8 cellular contexts compared by ENCODE assay signal in the genomic region with DNA sequence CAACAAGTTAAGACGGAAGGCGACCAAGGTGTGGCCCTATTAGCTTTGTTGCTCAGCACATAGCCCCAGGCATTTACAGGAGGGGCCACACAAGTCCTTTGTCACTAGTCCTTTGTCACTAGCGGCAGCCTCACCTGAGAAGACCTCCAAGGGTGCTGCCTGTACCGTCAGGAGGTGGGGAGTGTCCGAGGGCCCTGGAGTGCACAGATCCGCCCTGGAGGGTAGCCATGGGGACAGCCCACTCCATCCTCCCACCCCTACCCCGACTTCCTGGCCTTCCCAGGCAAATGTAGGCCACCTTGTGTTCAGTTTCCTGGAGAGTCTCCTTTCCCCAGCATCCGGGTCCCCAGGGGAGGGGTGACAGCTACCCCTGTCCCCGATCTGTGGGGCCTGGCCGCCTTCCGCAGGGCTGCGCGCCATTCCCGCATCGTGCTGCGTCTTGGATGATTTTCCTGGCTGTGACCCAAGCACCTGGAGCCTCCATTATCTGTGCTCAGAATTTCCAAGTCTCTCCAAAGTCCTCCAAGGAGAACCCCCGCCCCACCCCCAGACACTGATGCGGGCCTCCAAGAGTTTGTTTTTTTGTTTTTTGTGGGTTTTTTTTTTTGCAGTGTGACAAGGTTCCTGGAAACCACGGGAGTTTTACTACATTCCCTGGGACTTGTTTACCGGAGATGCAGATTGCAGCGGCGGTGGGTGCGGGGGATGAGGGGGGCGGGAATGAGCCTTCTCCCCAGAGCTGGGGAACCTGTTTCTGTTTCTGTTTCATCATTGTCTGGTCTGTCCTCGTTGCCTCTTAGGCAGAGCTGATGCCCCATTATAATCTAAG. TPM values are rescaled to one million over a fixed set of nuclear protein-coding genes. Genes with fewer than 3 reads are reported as not detected.
DNase-seq lines count a peak whose midpoint lies in the region; ATAC-seq and TF ChIP-seq lines count a peak whose summit lies in the region.

No MANE protein-coding gene starts in this region.

- TSS peak; percentile 30 for BruUV-seq in PC-9 (replicated peaks; lab: Mats Ljungman, UMichigan)

- H2AFZ ChIP-seq in PC-9 = peak overlapping the region; percentile 70
- no peak overlapping the region for H2AFZ ChIP-seq in SK-N-SH (ENCODE audit: low read depth)

- ATAC-seq in left ventricle myocardium superior (peak; percentile 63), HG03280 (IDR thresholded peaks at IDR 0.05; ENCODE audit: unreplicated experiment) (no peak)

- no peaks in the 10 kb centered on the region for H3K36me3 ChIP-seq in HUES48 (ENCODE audit: control insufficient read depth, insufficient read depth, low read length)
- no peaks in the 10 kb centered on the region for H3K36me3 ChIP-seq in PC-9 (ENCODE audit: low read depth)
- H3K36me3 ChIP-seq in SK-N-SH (replicated peaks in 1 of 2; ENCODE audit: control insufficient read depth in 1 of 2, insufficient read depth in 2 of 2, low read length in 1 of 2) = no peaks in the 10 kb centered on the region

- intact Hi-C loops in PC-9 (cut with micrococcal nuclease; ENCODE audit: unreplicated experiment) (loop anchor here (1.0 kb wide), 1 partner anchor 21 kb away; no protein-coding TSS in a partner anchor), left ventricle myocardium superior (cut with micrococcal nuclease) (no loop called here)

- WGBS in SK-N-SH (ENCODE audit: low lambda C conversion rate) = 77% methylated on average over 22 of the region's 25 CpGs

- H3K9me3 ChIP-seq in HUES48 (ENCODE audit: control insufficient read depth, insufficient read depth, low read length) = no peaks in the 10 kb centered on the region
- no peaks in the 10 kb centered on the region for H3K9me3 ChIP-seq in PC-9 (ENCODE audit: insufficient read depth, low read depth)
- H3K9me3 ChIP-seq in SK-N-SH = no peaks in the 10 kb centered on the region

- peak overlapping the region; percentile 84 for H3K27ac ChIP-seq in HUES48 (ENCODE audit: low read depth, low read length)
- H3K27ac ChIP-seq in PC-9 = peak overlapping the region; percentile 80
- H3K27ac ChIP-seq in skin epidermis = peak overlapping the region; percentile 16 to 91 (median 76)
- no peak overlapping the region for H3K27ac ChIP-seq in SK-N-SH (ENCODE audit: low read depth in 2 of 2, low read length in 1 of 2)

- no peak for TF ChIP-seq EP300 in SK-N-SH (IDR thresholded peaks at IDR 0.05; ENCODE audit: borderline replicate concordance in 1 of 2, low read depth in 1 of 2, low read length in 1 of 2)

- POLR2A ChIA-PET in PC-9 (lab: Charles Lee; ENCODE audit: unreplicated experiment) (interaction anchor here (0.5 to 1.0 kb wide), 7 partner anchors 20 to 55 kb away, joined by 3 to 8 read pairs (median 6); no protein-coding TSS in a partner anchor), SK-N-SH (lab: Yijun Ruan, JAX) (no interaction called here)

- no peak for TF ChIP-seq RAD21 in SK-N-SH (IDR thresholded peaks at IDR 0.05; ENCODE audit: low read length)

- H3K4me1 ChIP-seq in HUES48 (ENCODE audit: control insufficient read depth, insufficient read depth, low read length) (peaks cover 16% of the 10 kb centered on the region), PC-9 (replicated peaks; ENCODE audit: insufficient read depth) (peaks cover 57% of the 10 kb centered on the region), SK-N-SH (ENCODE audit: control insufficient read depth in 1 of 2, insufficient read depth in 2 of 2, low read depth in 1 of 2, low read length in 1 of 2) (no peaks in the 10 kb centered on the region)

- DNase-seq in PC-9 (peak; percentile 83 to 94), left ventricle myocardium superior (peak; percentile 62), NCI-H524 treated with DMSO at 0.1 percent for 48 hours (lab: John Stamatoyannopoulos, UW) (no peak), SK-N-SH (no peak), HCEC 1CT (no peak)

- H3K9ac ChIP-seq in HUES48 (ENCODE audit: low read depth, low read length) (peak overlapping the region; percentile 57; the same call in 1 of the 2 replicates), SK-N-SH (no peak overlapping the region)

- TF ChIP-seq CTCF in PC-9 (conservative IDR thresholded peaks at IDR 0.05) (no peak), SK-N-SH (IDR thresholded peaks at IDR 0.05) (no peak)

- CTCF ChIA-PET in PC-9 (lab: Charles Lee) = interaction anchor here (0.7 kb wide), 1 partner anchor 51 kb away, joined by 3 read pairs; no protein-coding TSS in a partner anchor
- CTCF ChIA-PET in SK-N-SH (lab: Yijun Ruan, JAX) = interaction anchor here (1.0 to 2.7 kb wide), 4 partner anchors 48 to 104 kb away, joined by 3 to 15 read pairs (median 4); no protein-coding TSS in a partner anchor

- H3F3A ChIP-seq in PC-9 (ENCODE audit: insufficient read depth, low read depth) = peaks cover 40% of the 10 kb centered on the region
- H3F3A ChIP-seq in SK-N-SH (replicated peaks; ENCODE audit: insufficient read depth) = no peaks in the 10 kb centered on the region

- H3K79me2 ChIP-seq in PC-9 (ENCODE audit: low read depth) = no peaks in the 10 kb centered on the region
- H3K79me2 ChIP-seq in SK-N-SH (ENCODE audit: insufficient read depth) = no peaks in the 10 kb centered on the region

- no peaks in the 10 kb centered on the region for H4K20me1 ChIP-seq in PC-9 (ENCODE audit: insufficient read depth)
- no peaks in the 10 kb centered on the region for H4K20me1 ChIP-seq in SK-N-SH (ENCODE audit: insufficient read depth)

- H3K4me2 ChIP-seq in PC-9 = peak overlapping the region; percentile 98
- no peak overlapping the region for H3K4me2 ChIP-seq in SK-N-SH

- no peak overlapping the region for H3K4me3 ChIP-seq in HUES48 (ENCODE audit: low read depth, low read length)
- peak overlapping the region; percentile 55 for H3K4me3 ChIP-seq in PC-9
- H3K4me3 ChIP-seq in skin epidermis = peak overlapping the region in 4 of 7 experiments; percentile 1 to 16 (median 11)
- no peak overlapping the region for H3K4me3 ChIP-seq in SK-N-SH (ENCODE audit: low read depth in 2 of 2, low read length in 1 of 2)

- H3K27me3 ChIP-seq in HUES48 (ENCODE audit: control insufficient read depth, insufficient read depth, low read length) (no peaks in the 10 kb centered on the region), PC-9 (ENCODE audit: insufficient read depth, low read depth) (no peaks in the 10 kb centered on the region), SK-N-SH (ENCODE audit: insufficient read depth) (no peaks in the 10 kb centered on the region)

- H3K9me2 ChIP-seq in PC-9 (ENCODE audit: insufficient read depth) (no peaks in the 10 kb centered on the region), SK-N-SH (no peaks in the 10 kb centered on the region)

TF ChIP-seq in SK-N-SH, 30 proteins besides CTCF, POLR2A, EP300 and RAD21:
- TF ChIP-seq NFIC (IDR thresholded peaks at IDR 0.05; ENCODE audit: borderline replicate concordance) = no peak
- TF ChIP-seq MEF2A (IDR thresholded peaks at IDR 0.05; ENCODE audit: borderline replicate concordance, low read depth) = no peak
- TF ChIP-seq, protein P1, sequence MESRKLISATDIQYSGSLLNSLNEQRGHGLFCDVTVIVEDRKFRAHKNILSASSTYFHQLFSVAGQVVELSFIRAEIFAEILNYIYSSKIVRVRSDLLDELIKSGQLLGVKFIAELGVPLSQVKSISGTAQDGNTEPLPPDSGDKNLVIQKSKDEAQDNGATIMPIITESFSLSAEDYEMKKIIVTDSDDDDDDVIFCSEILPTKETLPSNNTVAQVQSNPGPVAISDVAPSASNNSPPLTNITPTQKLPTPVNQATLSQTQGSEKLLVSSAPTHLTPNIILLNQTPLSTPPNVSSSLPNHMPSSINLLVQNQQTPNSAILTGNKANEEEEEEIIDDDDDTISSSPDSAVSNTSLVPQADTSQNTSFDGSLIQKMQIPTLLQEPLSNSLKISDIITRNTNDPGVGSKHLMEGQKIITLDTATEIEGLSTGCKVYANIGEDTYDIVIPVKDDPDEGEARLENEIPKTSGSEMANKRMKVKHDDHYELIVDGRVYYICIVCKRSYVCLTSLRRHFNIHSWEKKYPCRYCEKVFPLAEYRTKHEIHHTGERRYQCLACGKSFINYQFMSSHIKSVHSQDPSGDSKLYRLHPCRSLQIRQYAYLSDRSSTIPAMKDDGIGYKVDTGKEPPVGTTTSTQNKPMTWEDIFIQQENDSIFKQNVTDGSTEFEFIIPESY (IDR thresholded peaks at IDR 0.05; ENCODE audit: borderline replicate concordance, low read depth) = no peak
TF ChIP-seq in SK-N-SH: peak in this region for 0.

RNA-seq across cellular contexts. Expression of a gene that starts 28.6 kb away (rescaled TPM):
- not detected in 2 replicates for total RNA-seq in PC-9 (2021)
- not detected for total RNA-seq in left ventricle myocardium superior
- not detected in 2 replicates for polyA plus RNA-seq in SK-N-SH (2012; rRNA removed)
- not detected in 2 replicates for polyA plus RNA-seq in SK-N-SH (2012; cell fraction: cytosol; rRNA removed)
- polyA plus RNA-seq in SK-N-SH (2012; cell fraction: nucleus; rRNA removed) = not detected in 2 replicates

Comparison
In these comparisons a context has a peak if more than half of its experiments do, and no peak if none do; other contexts are left out.
1. H3K27ac ChIP-seq: peak in HUES48 (single experiment), PC-9 (single experiment) and skin epidermis (21 of 21); none in SK-N-SH (0 of 2).
2. H3K4me3 ChIP-seq: peak in PC-9 (single experiment) and skin epidermis (4 of 7); none in HUES48 (single experiment) and SK-N-SH (0 of 2).
3. DNase-seq: peak in PC-9 (2 of 2) and left ventricle myocardium superior (single experiment); none in NCI-H524 treated with DMSO at 0.1 percent for 48 hours (single experiment), SK-N-SH (single experiment) and HCEC 1CT (single experiment).